23 cellular contexts compared by ENCODE assay signal in the genomic region with DNA sequence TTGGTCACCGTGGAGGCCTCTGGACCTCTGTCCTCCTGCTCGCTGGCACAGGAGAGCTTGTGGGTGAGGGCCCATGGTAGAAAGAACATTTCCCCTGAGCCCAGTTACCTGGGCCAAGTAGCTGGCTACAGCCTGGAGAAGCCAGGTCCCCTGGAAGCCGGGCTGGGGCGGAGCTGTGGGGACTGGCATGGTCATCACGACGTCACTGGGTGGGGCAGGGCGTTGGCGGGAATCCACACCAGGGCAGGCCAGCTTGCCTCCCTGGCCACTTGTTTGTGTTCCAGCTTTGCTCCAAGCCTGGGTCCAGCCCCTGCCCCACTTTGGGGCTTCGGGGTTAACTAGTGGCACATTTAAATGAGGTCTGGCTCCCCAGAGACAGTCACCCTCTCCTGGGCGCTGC. TPM values are rescaled to one million over a fixed set of nuclear protein-coding genes. Genes with fewer than 3 reads are reported as not detected.
"Had no signal": no experiment of that assay in that cellular context is flagged by ENCODE, and none has a peak within 500 bp of the region (broad histone marks: within the 10 kb centered on the region; RNA-seq: fewer than 3 reads in every experiment).

No MANE protein-coding gene starts in this region.

- H3K36me3 ChIP-seq: heart left ventricle, neutrophil, spleen, tibial nerve had no signal

- ATAC-seq: heart left ventricle; left colon; left ventricle myocardium superior; naive thymus-derived CD4-positive, alpha-beta T cell; sciatic nerve; stimulated activated memory B cell treated with anti-CD40 and anti-IgM and Interleukin-4, amounts not matched to agents 10 μg/mL and 1 μg/mL and 100 μg/mL, for 72 hours had no signal

- H3K27me3 ChIP-seq: testis had no signal

- H3K4me3 ChIP-seq: dorsolateral prefrontal cortex, heart left ventricle, lung, spleen, tibial nerve had no signal

- H3K4me1 ChIP-seq: heart left ventricle, spleen, testis, tibial nerve had no signal

- H3K27ac ChIP-seq: dorsolateral prefrontal cortex, heart left ventricle, neutrophil, spleen, testis, tibial nerve had no signal

- DNase-seq: cortex of kidney; dorsolateral prefrontal cortex; effector CD8-positive, alpha-beta T cell; foreskin melanocyte; heart left ventricle; hippocampal formation; left colon; left ventricle myocardium superior; mesendoderm; naive thymus-derived CD4-positive, alpha-beta T cell; nephron progenitor cell; spleen; stimulated activated CD4-positive, alpha-beta T cell treated with anti-CD3 and anti-CD28 coated beads, Interleukin-15, amount 100 ng/mL, for 24 hours; stimulated activated CD4-positive, alpha-beta T cell treated with anti-CD3 and anti-CD28 coated beads, Interleukin-1b, Interleukin-23, amount 100 ng/mL, for 48 hours; stimulated activated CD4-positive, alpha-beta T cell treated with anti-CD3 and anti-CD28 coated beads, Interleukin-4, amount 100 ng/mL, for 24 hours; testis had no signal

- H3K9me3 ChIP-seq: heart left ventricle, neutrophil, spleen, testis, tibial nerve had no signal

RNA-seq across cellular contexts. Expression of a gene that starts 35.0 kb away (rescaled TPM):
- total RNA-seq: kidney epithelial cell, pulmonary artery endothelial cell had no signal
- polyA plus RNA-seq: naive thymus-derived CD4-positive, alpha-beta T cell had no signal
